ENCODE assay signal across 8 cellular contexts in the genomic region with DNA sequence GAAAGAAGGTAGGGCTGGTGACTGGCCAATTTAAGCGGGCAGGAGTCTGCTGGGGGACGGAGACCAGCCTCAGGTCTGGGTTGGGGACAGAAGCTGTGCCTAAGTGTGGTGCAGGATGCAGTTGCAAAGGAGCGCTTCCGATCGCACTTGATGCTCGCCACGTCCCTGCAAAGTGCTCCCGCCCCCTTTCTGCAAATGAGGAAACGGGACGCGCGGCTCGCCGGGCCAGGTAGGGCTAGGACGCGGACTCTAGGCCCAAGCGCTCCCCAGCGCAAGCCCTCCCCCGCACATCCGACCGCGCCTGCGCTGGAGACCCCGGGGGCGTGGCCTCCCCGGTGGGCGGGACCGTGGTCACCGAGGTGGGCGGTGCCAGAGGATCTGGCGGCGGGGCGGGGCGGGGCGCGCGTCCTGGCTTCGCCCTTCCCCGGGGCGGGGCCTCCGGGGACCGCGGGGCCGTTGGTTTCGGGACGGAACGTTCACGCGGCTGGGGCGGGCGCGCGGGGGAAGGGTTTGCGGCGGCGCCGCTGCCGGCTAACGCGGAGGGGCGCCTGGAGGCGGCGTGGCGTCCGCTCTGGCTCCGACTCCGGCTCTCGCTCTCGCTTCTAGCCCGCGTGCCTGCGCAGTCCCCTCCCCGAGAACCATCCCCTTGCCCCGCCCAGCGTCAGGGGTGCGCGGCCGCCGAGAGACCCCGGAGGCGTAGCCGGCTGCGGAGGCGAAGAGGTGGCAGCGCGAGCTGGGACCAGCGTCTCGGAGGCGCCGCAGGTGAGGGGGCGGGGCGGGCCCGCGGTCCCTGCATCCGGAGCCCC.
A peak's percentile ranks its signal among the peaks of the same experiment; 100 is the strongest.
DNase-seq lines count a peak whose midpoint lies in the region; ATAC-seq lines count a peak whose summit lies in the region.

A gene (plus strand): TSS at position 513 of the 806 bp plus-strand sequence. CDS start 12,446 bp downstream, outside the sequence.

- ATAC-seq in GM19468 (IDR thresholded peaks at IDR 0.05; ENCODE audit: extremely low read depth, unreplicated experiment) = peak; percentile 54
- peak; percentile 84 for ATAC-seq in memory B cell (ENCODE audit: low read depth)

- H3K27me3 ChIP-seq in effector memory CD4-positive, alpha-beta T cell (replicated peaks; ENCODE audit: control insufficient read depth, insufficient read depth, low read length, poor library complexity, severe bottlenecking) = no peaks in the 10 kb centered on the region

- no peaks in the 10 kb centered on the region for H3K36me3 ChIP-seq in effector memory CD4-positive, alpha-beta T cell (ENCODE audit: control insufficient read depth, insufficient read depth, low read length)

- DNase-seq in COLO668 (lab: John Stamatoyannopoulos, UW; ENCODE audit: unreplicated experiment) (peak; percentile 95), HS-5 (ENCODE audit: low read depth) (peak; percentile 55), NK-92 (lab: John Stamatoyannopoulos, UW; ENCODE audit: unreplicated experiment) (peak; percentile 42), memory B cell (ENCODE audit: low spot score in 2 of 2) (peak; percentile 100)
- peak; percentile 85 to 95 for DNase-seq in activated CD8-positive, alpha-beta memory T cell treated with anti-CD3 and anti-CD28 coated beads for 4 hours (ENCODE audit: low read depth in 2 of 2)
- DNase-seq in effector memory CD4-positive, alpha-beta T cell = peak; percentile 92 to 98 (median 92)
- DNase-seq in stimulated activated CD8-positive, alpha-beta memory T cell treated with anti-CD3 and anti-CD28 coated beads, Interleukin-12 subunit alpha, Interleukin-12 subunit beta, amount 100 ng/mL, for 1 hour (ENCODE audit: low read depth) = peak; percentile 91

- no peaks in the 10 kb centered on the region for H3K9me3 ChIP-seq in effector memory CD4-positive, alpha-beta T cell (ENCODE audit: control insufficient read depth, low read length)

- peak within 1 kb of the TSS; percentile 82 for H3K27ac ChIP-seq in effector memory CD4-positive, alpha-beta T cell (ENCODE audit: insufficient read depth, low read length, poor library complexity, severe bottlenecking)

- H3K4me1 ChIP-seq in effector memory CD4-positive, alpha-beta T cell (ENCODE audit: control insufficient read depth, insufficient read depth, low read length, poor library complexity, severe bottlenecking) = peaks cover 23% of the 10 kb centered on the region

- H3K4me1 Mint-ChIP-seq in memory B cell = peaks cover 31% of the 10 kb centered on the region

- H3K27ac Mint-ChIP-seq in memory B cell = peak within 1 kb of the TSS; percentile 93

- peak within 1 kb of the TSS; percentile 79 for H3K4me3 ChIP-seq in effector memory CD4-positive, alpha-beta T cell (ENCODE audit: insufficient read depth, low read depth, low read length, poor library complexity, severe bottlenecking)

- no peaks in the 10 kb centered on the region for H3K36me3 Mint-ChIP-seq in memory B cell

- H3K27me3 Mint-ChIP-seq in memory B cell = no peaks in the 10 kb centered on the region

- H3K4me3 Mint-ChIP-seq in memory B cell = peak within 1 kb of the TSS; percentile 90

- no peaks in the 10 kb centered on the region for H3K9me3 Mint-ChIP-seq in memory B cell

Comparison
In these comparisons a context has a peak if more than half of its experiments do, and no peak if none do; other contexts are left out.
1. Peak in every context shown above with its lines: DNase-seq, ATAC-seq, H3K4me3 ChIP-seq and H3K27ac ChIP-seq.
2. DNase-seq: peak in every context shown above with its lines; median percentile 100 in memory B cell; 95 in COLO668; 92 in effector memory CD4-positive, alpha-beta T cell; 91 in stimulated activated CD8-positive, alpha-beta memory T cell treated with anti-CD3 and anti-CD28 coated beads, Interleukin-12 subunit alpha, Interleukin-12 subunit beta, amount 100 ng/mL, for 1 hour; 90 in activated CD8-positive, alpha-beta memory T cell treated with anti-CD3 and anti-CD28 coated beads for 4 hours; 55 in HS-5; 42 in NK-92.